ENCODE assay signal across 18 cellular contexts in genomic region chr1:182587087-182587486, GRCh38. TPM values are rescaled to one million over a fixed set of nuclear protein-coding genes. Genes with fewer than 3 reads are reported as not detected.
DNase-seq lines count a peak whose midpoint lies in the region; ATAC-seq, FAIRE-seq and TF ChIP-seq lines count a peak whose summit lies in the region.
"Had no signal": no experiment of that assay in that cellular context is flagged by ENCODE, and none has a peak within 500 bp of the region (broad histone marks: within the 10 kb centered on the region; RNA-seq: fewer than 3 reads in every experiment).

No MANE protein-coding gene starts in this region.

- BruUV-seq in K562 (replicated peaks; lab: Mats Ljungman, UMichigan) = no TSS peak

- FAIRE-seq in A204.1 (lab: Jason Lieb, UNC) (peak; percentile 3), K562 (lab: Jason Lieb, UNC) (no peak), kidney (lab: Jason Lieb, UNC) (peak; percentile 46)
- FAIRE-seq: H54 had no signal

- no peak overlapping the region for H3K27ac ChIP-seq in CD4-positive, alpha-beta T cell (ENCODE audit: low read depth, low read length)
- no peak overlapping the region for H3K27ac ChIP-seq in K562 (ENCODE audit: extremely low read depth, low read depth, low read length)
- no peak overlapping the region for H3K27ac ChIP-seq in kidney (ENCODE audit: low read depth in 2 of 2, low read length in 2 of 2)

- no peaks in the 10 kb centered on the region for H3K27me3 ChIP-seq in CD4-positive, alpha-beta T cell (ENCODE audit: control insufficient read depth, insufficient read depth, low read length)
- H3K27me3 ChIP-seq in K562 (ENCODE audit: control insufficient read depth in 2 of 2, insufficient read depth in 2 of 2, low read length in 2 of 2) = peaks cover 0 to 3% of the 10 kb centered on the region in 2 experiments; a peak in 1 of 5 replicates
- H3K27me3 ChIP-seq: BE2C had no signal

- no peaks in the 10 kb centered on the region for H3K9me1 ChIP-seq in K562 (ENCODE audit: control insufficient read depth, insufficient read depth, low read length)

- H3K36me3 Mint-ChIP-seq in CD4-positive, alpha-beta T cell (ENCODE audit: low read depth) = peaks cover 73% of the 10 kb centered on the region

- no peak overlapping the region for H3K4me3 Mint-ChIP-seq in CD4-positive, alpha-beta T cell
- H3K4me3 Mint-ChIP-seq: GM23338 had no signal

- no peak for TF ChIP-seq RAD21 in K562 (CRISPR knock-in tag; conservative IDR thresholded peaks at IDR 0.05 in 1 of 2, IDR thresholded peaks at IDR 0.05 in 1 of 2)

- H3K27ac Mint-ChIP-seq in CD4-positive, alpha-beta T cell = peak overlapping the region; percentile 99
- H3K27ac Mint-ChIP-seq: GM23338 had no signal

- no peak overlapping the region for H3K9ac ChIP-seq in K562 (ENCODE audit: insufficient read depth in 1 of 2, low read depth in 2 of 2, low read length in 2 of 2)
- H3K9ac ChIP-seq in kidney (ENCODE audit: low read length in 2 of 2) = no peak overlapping the region

- intact Hi-C loops in CD4-positive, alpha-beta T cell (cut with DNase I, micrococcal nuclease) = loop anchor here (5.0 to 10.0 kb wide), 2 partner anchors 250 to 1952 kb away; partner anchors contain the start of genes DHX9 (in 1 of the 2) and XPR1 (in 1 of the 2)
- intact Hi-C loops in K562 (cut with micrococcal nuclease) = loop anchor here (10.0 kb wide), 1 partner anchor 282 kb away; no protein-coding TSS in a partner anchor
- intact Hi-C loops in kidney (cut with DNase I) = no loop called here

- no peaks in the 10 kb centered on the region for H3K79me2 ChIP-seq in K562 (ENCODE audit: control insufficient read depth, insufficient read depth, low read length)

- peaks cover 3% of the 10 kb centered on the region; the same call in 2 of the 3 replicates for H3K36me3 ChIP-seq in K562 (ENCODE audit: control insufficient read depth, insufficient read depth, low read length)
- H3K36me3 ChIP-seq in kidney (ENCODE audit: control insufficient read depth in 1 of 2, insufficient read depth in 2 of 2, low read length in 2 of 2) = peaks cover 0 to 5% of the 10 kb centered on the region in 2 donors
- H3K36me3 ChIP-seq: BE2C had no signal

- H3K4me2 ChIP-seq in K562 (ENCODE audit: insufficient read depth, low read length) = no peak overlapping the region
- H3K4me2 ChIP-seq: GM23338 had no signal

- ATAC-seq in CD4-positive, alpha-beta T cell (ENCODE audit: poor library complexity) = no peak
- ATAC-seq in K562 = no peak
- ATAC-seq: GM23338 had no signal

- POLR2A ChIA-PET in CD4-positive, alpha-beta T cell (lab: Charles Lee) = interaction anchor here (0.7 to 3.6 kb wide), 3 partner anchors 18 to 451 kb away, joined by 3 to 38 read pairs (median 32); partner anchors contain the start of gene RGS16
- POLR2A ChIA-PET in K562 (lab: Yijun Ruan, JAX) = interaction anchor here (0.5 to 0.9 kb wide), 2 partner anchors 9 to 153 kb away, joined by 3 read pairs; no protein-coding TSS in a partner anchor

- no peak for DNase-seq in CD4-positive, alpha-beta T cell
- DNase-seq in K562 (ENCODE audit: extremely low read depth in 1 of 4, low spot score in 3 of 4) = no peak
- DNase-seq in kidney = no peak
- no peak for DNase-seq in middle frontal gyrus (ENCODE audit: extremely low spot score, low spot score)
- DNase-seq in NK-92 treated with Interleukin-12 subunit alpha and Interleukin-12 subunit beta, amount 100 ng/mL, for 24 hours (lab: John Stamatoyannopoulos, UW) = no peak
- no peak for DNase-seq in stimulated activated CD4-positive, alpha-beta T cell treated with anti-CD3 and anti-CD28 coated beads, Interleukin-15, amount 100 ng/mL, for 24 hours
- DNase-seq: ACHN; BE2C; C1 segment of cervical spinal cord; CD4-positive, alpha-beta memory T cell; DMS153; DMS79 treated with DMSO at 0.1 percent for 48 hours; GF-D8; HCEC 1CT had no signal

- CTCF ChIA-PET in CD4-positive, alpha-beta T cell (lab: Charles Lee) = interaction anchor here (0.7 to 2.8 kb wide), 4 partner anchors 9 to 320 kb away, joined by 3 to 13 read pairs (median 5); no protein-coding TSS in a partner anchor
- CTCF ChIA-PET in K562 (lab: Yijun Ruan, JAX; ENCODE audit: low intra/inter-chr PET ratio) = no interaction called here

- TF ChIP-seq POLR2A in K562 (conservative IDR thresholded peaks at IDR 0.05) = no peak

- H3K4me1 Mint-ChIP-seq in CD4-positive, alpha-beta T cell (ENCODE audit: low read depth) = peaks cover 69% of the 10 kb centered on the region

- TF ChIP-seq CTCF in CD4-positive, alpha-beta T cell (IDR thresholded peaks at IDR 0.05) = no peak
- TF ChIP-seq CTCF in K562 (IDR thresholded peaks at IDR 0.05 in 2 of 3, conservative IDR thresholded peaks at IDR 0.05 in 1 of 3; ENCODE audit: insufficient read depth in 2 of 3, low read depth in 1 of 3, low read length in 3 of 3) (no peak), kidney (IDR thresholded peaks at IDR 0.05; ENCODE audit: borderline replicate concordance, extremely low read depth, insufficient read depth) (no peak)

- H3K4me3 ChIP-seq in K562 (no peak overlapping the region), kidney (ENCODE audit: low read length in 2 of 2) (no peak overlapping the region)
- H3K4me3 ChIP-seq: GM23338 had no signal

- WGBS in K562 (ENCODE audit: insufficient coverage, low coverage, missing lambda C conversion rate) = 0% methylated on average over 1 of the region's 1 CpG

- H3K4me1 ChIP-seq in K562 (replicated peaks in 1 of 2; ENCODE audit: control insufficient read depth in 2 of 2, insufficient read depth in 2 of 2, low read length in 2 of 2) = peaks cover 0 to 42% of the 10 kb centered on the region in 2 experiments; a peak in 4 of 5 replicates
- H3K4me1 ChIP-seq in kidney (ENCODE audit: control insufficient read depth in 1 of 2, insufficient read depth in 1 of 2, low read depth in 1 of 2, low read length in 2 of 2) = peaks cover 7 to 10% of the 10 kb centered on the region in 2 donors
- H3K4me1 ChIP-seq: BE2C had no signal

- H3K27me3 Mint-ChIP-seq in CD4-positive, alpha-beta T cell = no peaks in the 10 kb centered on the region
- H3K27me3 Mint-ChIP-seq: CD4-positive, alpha-beta memory T cell had no signal

- no peaks in the 10 kb centered on the region for H3K9me3 ChIP-seq in CD4-positive, alpha-beta T cell (ENCODE audit: control insufficient read depth, low read length)
- no peaks in the 10 kb centered on the region for H3K9me3 ChIP-seq in K562 (replicated peaks; ENCODE audit: control insufficient read depth, insufficient read depth, low read depth, low read length)
- no peaks in the 10 kb centered on the region for H3K9me3 ChIP-seq in kidney (ENCODE audit: control insufficient read depth in 1 of 2, low read length in 2 of 2)
- H3K9me3 ChIP-seq: BE2C had no signal

- in situ Hi-C loops in K562 (cut with MboI) = loop anchor here (10.0 kb wide), 1 partner anchor 282 kb away; no protein-coding TSS in a partner anchor

- H3K9me3 Mint-ChIP-seq in CD4-positive, alpha-beta T cell = peaks cover 2% of the 10 kb centered on the region
- H3K9me3 Mint-ChIP-seq: GM23338 had no signal

- no peaks in the 10 kb centered on the region for H4K20me1 ChIP-seq in K562 (replicated peaks; ENCODE audit: control insufficient read depth, insufficient read depth, low read length)

- H2AFZ ChIP-seq in K562 (ENCODE audit: low read depth, low read length) = no peak overlapping the region
- H2AFZ ChIP-seq: GM23338 had no signal

- no peak for TF ChIP-seq EP300 in K562 (IDR thresholded peaks at IDR 0.05; ENCODE audit: low read length)

TF ChIP-seq in K562, 482 proteins besides CTCF, POLR2A, EP300 and RAD21 (continues in another document):
- no peak for TF ChIP-seq RFX7 (CRISPR knock-in tag; IDR thresholded peaks at IDR 0.05)

RNA-seq across cellular contexts. Expression of gene RNASEL, which starts 2.0 kb away (rescaled TPM):
- 1 to 10 TPM; 3.5 to 3.7 TPM for total RNA-seq in CD4-positive, alpha-beta T cell
- 7.7 and 12.7 TPM in 2 replicates for total RNA-seq in K562 (2011; cell fraction: chromatin; rRNA removed; ENCODE audit: low replicate concordance)
- 5.3 and 5.8 TPM in 2 replicates for total RNA-seq in K562 (2011; cell fraction: nucleolus; rRNA removed)
- total RNA-seq in K562 (2011; cell fraction: nucleoplasm; rRNA removed) = 10.9 and 15.1 TPM in 2 replicates
- 5.4 and 6.2 TPM in 2 replicates for total RNA-seq in K562 (2014; rRNA removed)
- 8.6 and 8.7 TPM in 2 replicates for total RNA-seq in K562 (2014; rRNA removed; fragmentation: Illumina TruSeq; extraction: Trizol)
- 8.4 and 9.1 TPM in 2 replicates for total RNA-seq in K562 (2015; rRNA removed; fragmentation: Illumina TruSeq; extraction: Trizol)
- total RNA-seq in K562 (2021) = 5.4 and 5.7 TPM in 2 replicates
- 4.2 and 8.6 TPM in 2 replicates for polyA plus RNA-seq in K562 (2011; rRNA removed)
- polyA plus RNA-seq in K562 (2011; cell fraction: cytosol; rRNA removed) = 2.0 and 2.2 TPM in 2 replicates
- 5.7 and 8.2 TPM in 2 replicates for polyA plus RNA-seq in K562 (2011; cell fraction: nucleus; rRNA removed)
- polyA plus RNA-seq in K562 (2012) = 6.4 and 9.3 TPM in 2 replicates
- 6.2 and 7.2 TPM in 2 replicates for polyA plus RNA-seq in K562 (2014; fragmentation: Illumina TruSeq; extraction: Trizol)
- 10 to 100 TPM in 1 of 2 experiments, 1 to 10 TPM in 1; 4.3 to 11.1 TPM for polyA plus RNA-seq in K562 (2014; fragmentation: Nextera tagmentation; extraction: Ambion mirVana)
- 5.1 and 5.6 TPM in 2 replicates for polyA plus RNA-seq in K562 (2014; rRNA removed)
- polyA minus RNA-seq in K562 (2011; rRNA and poly(A)+ RNA removed) = 8.0 and 12.0 TPM in 2 replicates
- polyA minus RNA-seq in K562 (2011; cell fraction: cytosol; rRNA and poly(A)+ RNA removed) = 1.3 and 3.3 TPM in 2 replicates
- polyA minus RNA-seq in K562 (2011; cell fraction: nucleus; rRNA and poly(A)+ RNA removed) = 4.3 and 5.2 TPM in 2 replicates
- total RNA-seq in kidney = 12.1 TPM
- polyA plus RNA-seq in kidney (ENCODE audit: insufficient read depth, low read depth, low replicate concordance) = 6.0 TPM

RNA-seq across cellular contexts. Expression of gene RGS16, which starts 17.1 kb away (rescaled TPM):
- 10 to 100 TPM; 16.3 to 16.4 TPM for total RNA-seq in CD4-positive, alpha-beta T cell
- total RNA-seq in K562 (2011; cell fraction: chromatin; rRNA removed; ENCODE audit: low replicate concordance) = 0.32 and 0.42 TPM in 2 replicates
- total RNA-seq in K562 (2011; cell fraction: nucleolus; rRNA removed) = 0.13 and 0.17 TPM in 2 replicates
- not detected in 2 replicates for total RNA-seq in K562 (2011; cell fraction: nucleoplasm; rRNA removed)
- total RNA-seq in K562 (2014; rRNA removed) (0.37 and 0.50 TPM in 2 replicates), K562 (2014; rRNA removed; fragmentation: Illumina TruSeq; extraction: Trizol) (0.26 and 0.36 TPM in 2 replicates), K562 (2015; rRNA removed; fragmentation: Illumina TruSeq; extraction: Trizol) (0.15 and 0.29 TPM in 2 replicates), K562 (2021) (0.38 and 0.55 TPM in 2 replicates), kidney (4.2 TPM)
- polyA plus RNA-seq in K562 (2011; rRNA removed) (0.09 and 0.20 TPM in 2 replicates), K562 (2014; fragmentation: Illumina TruSeq; extraction: Trizol) (0.52 and 0.62 TPM in 2 replicates), K562 (2014; fragmentation: Nextera tagmentation; extraction: Ambion mirVana) (under 1 TPM; 0.07 to 0.21 TPM), K562 (2014; rRNA removed) (0.53 and 0.66 TPM in 2 replicates), kidney (ENCODE audit: insufficient read depth, low read depth, low replicate concordance) (7.7 TPM)
- 0.13 and 0.34 TPM in 2 replicates for polyA plus RNA-seq in K562 (2011; cell fraction: cytosol; rRNA removed)
- 0.06 and 0.31 TPM in 2 replicates for polyA plus RNA-seq in K562 (2011; cell fraction: nucleus; rRNA removed)
- polyA plus RNA-seq in K562 (2012) = 0.40 and 1.7 TPM in 2 replicates
- 0.32 TPM in 1 of 2 replicates, not detected in the other for polyA minus RNA-seq in K562 (2011; rRNA and poly(A)+ RNA removed)
- polyA minus RNA-seq in K562 (2011; cell fraction: cytosol; rRNA and poly(A)+ RNA removed) = not detected in 2 replicates
- polyA minus RNA-seq in K562 (2011; cell fraction: nucleus; rRNA and poly(A)+ RNA removed) = 0.11 and 0.40 TPM in 2 replicates
- total RNA-seq: HT1080 had no signal
